1 cellular context compared by ENCODE assay signal in genomic region chr9:132984202-132985062, GRCh38.
A peak's percentile ranks its signal among the peaks of the same experiment; 100 is the strongest.
TF ChIP-seq lines count a peak whose summit lies in the region.

No MANE protein-coding gene starts in this region.

TF ChIP-seq in K562, 482 proteins besides CTCF, POLR2A, EP300 and RAD21 (continued from another document and continues in another):
- TF ChIP-seq UBTF (IDR thresholded peaks at IDR 0.05; ENCODE audit: borderline replicate concordance in 1 of 2, low read depth in 2 of 2, low read length in 2 of 2) (peak in 1 of 2 experiments; percentile 78; a peak in 2 of 4 replicates), ZNF707 (CRISPR knock-in tag; conservative IDR thresholded peaks at IDR 0.05) (no peak), STAT5A (IDR thresholded peaks at IDR 0.05; ENCODE audit: borderline replicate concordance, low read length) (peak; percentile 85), SAFB2 (IDR thresholded peaks at IDR 0.05; ENCODE audit: borderline replicate concordance, low read depth, low read length, severe bottlenecking) (no peak), STAT6 (CRISPR knock-in tag; IDR thresholded peaks at IDR 0.05) (no peak), ZNF75A (CRISPR knock-in tag; IDR thresholded peaks at IDR 0.05) (no peak), KLF10 (CRISPR knock-in tag; IDR thresholded peaks at IDR 0.05) (no peak), MNT (conservative IDR thresholded peaks at IDR 0.05) (no peak), SFPQ (IDR thresholded peaks at IDR 0.05; ENCODE audit: low read depth, low read length) (no peak), POU5F1 (IDR thresholded peaks at IDR 0.05; ENCODE audit: borderline replicate concordance, low read depth, low read length, partially characterized antibody) (no peak), CBFA2T2 (conservative IDR thresholded peaks at IDR 0.05) (no peak), TARDBP (IDR thresholded peaks at IDR 0.05) (no peak), NFRKB (IDR thresholded peaks at IDR 0.05; ENCODE audit: low read depth) (0 out of 2 replicates have a peak, but pooled peaks have one; percentile 26), MLLT1 (IDR thresholded peaks at IDR 0.05) (peak in 1 of 2 experiments; percentile 60; a peak in 2 of 4 replicates), OTX1 (CRISPR knock-in tag; IDR thresholded peaks at IDR 0.05) (0 out of 2 replicates have a peak, but pooled peaks have one; percentile 5), MAFK (IDR thresholded peaks at IDR 0.05; ENCODE audit: low read length) (no peak), ZNF3 (CRISPR knock-in tag; IDR thresholded peaks at IDR 0.05) (no peak), TCF3 (CRISPR knock-in tag; IDR thresholded peaks at IDR 0.05) (peak; percentile 92), THAP7 (CRISPR knock-in tag; IDR thresholded peaks at IDR 0.05) (no peak), CHCHD3 (CRISPR knock-in tag; IDR thresholded peaks at IDR 0.05) (no peak), TFAP4 (CRISPR knock-in tag; IDR thresholded peaks at IDR 0.05; ENCODE audit: borderline replicate concordance) (peak; percentile 92), ZNF175 (CRISPR knock-in tag; IDR thresholded peaks at IDR 0.05; ENCODE audit: low read depth) (no peak; the same call in 1 of the 2 replicates), CHD7 (IDR thresholded peaks at IDR 0.05; ENCODE audit: low read depth, low read length) (no peak), RBM14 (IDR thresholded peaks at IDR 0.05; ENCODE audit: borderline replicate concordance, insufficient read depth, low read depth, low read length) (no peak), NFE2L1 (tag; IDR thresholded peaks at IDR 0.05; ENCODE audit: borderline replicate concordance, low read depth) (no peak), ZNF354B (CRISPR knock-in tag; IDR thresholded peaks at IDR 0.05) (no peak), NCOA1 (IDR thresholded peaks at IDR 0.05; ENCODE audit: low read depth) (no peak; the same call in 1 of the 2 replicates), ZNF766 (CRISPR knock-in tag; conservative IDR thresholded peaks at IDR 0.05) (0 out of 2 replicates have a peak, but pooled peaks have one; percentile 46)
